Comparison of ENCODE assay signal across 22 cellular contexts in genomic region chr15:85427286-85428028, GRCh38.
"Had no signal": no experiment of that assay in that cellular context is flagged by ENCODE, and none has a peak within 500 bp of the region (broad histone marks: within the 10 kb centered on the region; RNA-seq: fewer than 3 reads in every experiment).

No MANE protein-coding gene starts in this region.

- H3K4me3 ChIP-seq: cardiac muscle cell had no signal

- H3K36me3 ChIP-seq: brain microvascular endothelial cell, cardiac muscle cell had no signal

- H3K27me3 Mint-ChIP-seq: activated B cell treated with CpG ODN at 0.5 μM for 24 hours; activated CD4-positive, alpha-beta T cell treated with anti-CD3 and anti-CD28 coated beads, Interleukin-2, amount 10 ng/mL, durations not matched to agents 24 days and 14 days; activated CD8-positive, alpha-beta memory T cell treated with anti-CD3 and anti-CD28 coated beads, Interleukin-2, amount 10 ng/mL, durations not matched to agents 7 days and 5 days; activated naive CD4-positive, alpha-beta T cell treated with anti-CD3 and anti-CD28 coated beads, Interleukin-2, amount 50 U/mL, for 24 hours; activated T-cell treated with anti-CD3 and anti-CD28 coated beads, Interleukin-2, amount 50 U/mL, for 24 hours had no signal

- H3K27me3 ChIP-seq: brain microvascular endothelial cell, cardiac muscle cell had no signal

- H3K4me3 Mint-ChIP-seq: activated B cell treated with CpG ODN at 0.5 μM for 24 hours; activated CD4-positive, alpha-beta T cell treated with anti-CD3 and anti-CD28 coated beads, Interleukin-2, amount 10 ng/mL, durations not matched to agents 24 days and 14 days; activated CD8-positive, alpha-beta memory T cell treated with anti-CD3 and anti-CD28 coated beads, Interleukin-2, amount 10 ng/mL, durations not matched to agents 7 days and 5 days; activated naive CD4-positive, alpha-beta T cell treated with anti-CD3 and anti-CD28 coated beads, Interleukin-2, amount 50 U/mL, for 24 hours; activated T-cell treated with anti-CD3 and anti-CD28 coated beads, Interleukin-2, amount 50 U/mL, for 24 hours; activated T-helper 1 cell treated with anti-CD3 and anti-CD28 coated beads, Interleukin-12 subunit alpha, Interleukin-12 subunit beta, Interleukin-2, Interleukin-4 antibody, amounts not matched to agents 30 ng/mL and 10 ng/mL and 1 ng/mL, durations not matched to agents 14 hours and 24 hours and 36 hours had no signal

- DNase-seq: activated B cell treated with CpG ODN at 0.5 μM for 24 hours; activated CD4-positive, alpha-beta T cell treated with anti-CD3 and anti-CD28 coated beads for 1 hour; activated CD4-positive, alpha-beta T cell treated with anti-CD3 and anti-CD28 coated beads, Interleukin-2, amount 10 ng/mL, durations not matched to agents 24 days and 14 days; activated CD4-positive, alpha-beta T cell treated with anti-CD3 and anti-CD28 coated beads, Interleukin-2, amount 50 U/mL, for 48 hours; activated CD8-positive, alpha-beta memory T cell treated with anti-CD3 and anti-CD28 coated beads, Interleukin-2, amount 10 ng/mL, durations not matched to agents 7 days and 5 days; activated effector memory CD4-positive, alpha-beta T cell treated with Interleukin-2 at 50 U/mL for 16 hours; activated naive CD4-positive, alpha-beta T cell; activated T-cell treated with anti-CD3 and anti-CD28 coated beads, Interleukin-2, amount 50 U/mL, for 24 hours; brain microvascular endothelial cell; Karpas-422; NCI-H146; NCI-H187 treated with DMSO at 0.1 percent for 48 hours; NCI-H2081 treated with DMSO at 0.1 percent for 48 hours; NCI-H446 treated with DMSO at 0.1 percent for 48 hours; NCI-H524 treated with DMSO at 0.1 percent for 48 hours; NCI-H774; SIG-M5; T-helper 2 cell; T1000 had no signal

- H3K27ac ChIP-seq: brain microvascular endothelial cell, cardiac muscle cell had no signal

- ATAC-seq: activated CD8-positive, alpha-beta memory T cell treated with anti-CD3 and anti-CD28 coated beads, Interleukin-2, amount 10 ng/mL, durations not matched to agents 7 days and 5 days had no signal

- H3K27ac Mint-ChIP-seq: activated B cell treated with CpG ODN at 0.5 μM for 24 hours; activated CD4-positive, alpha-beta T cell treated with anti-CD3 and anti-CD28 coated beads, Interleukin-2, amount 10 ng/mL, durations not matched to agents 24 days and 14 days; activated CD8-positive, alpha-beta memory T cell treated with anti-CD3 and anti-CD28 coated beads, Interleukin-2, amount 10 ng/mL, durations not matched to agents 7 days and 5 days; activated naive CD4-positive, alpha-beta T cell treated with anti-CD3 and anti-CD28 coated beads, Interleukin-2, amount 50 U/mL, for 24 hours; activated T-cell treated with anti-CD3 and anti-CD28 coated beads, Interleukin-2, amount 50 U/mL, for 24 hours; activated T-helper 1 cell treated with anti-CD3 and anti-CD28 coated beads, Interleukin-12 subunit alpha, Interleukin-12 subunit beta, Interleukin-2, Interleukin-4 antibody, amounts not matched to agents 30 ng/mL and 10 ng/mL and 1 ng/mL, durations not matched to agents 14 hours and 24 hours and 36 hours had no signal
